ENCODE assay signal across 1 cellular context in the genomic region with DNA sequence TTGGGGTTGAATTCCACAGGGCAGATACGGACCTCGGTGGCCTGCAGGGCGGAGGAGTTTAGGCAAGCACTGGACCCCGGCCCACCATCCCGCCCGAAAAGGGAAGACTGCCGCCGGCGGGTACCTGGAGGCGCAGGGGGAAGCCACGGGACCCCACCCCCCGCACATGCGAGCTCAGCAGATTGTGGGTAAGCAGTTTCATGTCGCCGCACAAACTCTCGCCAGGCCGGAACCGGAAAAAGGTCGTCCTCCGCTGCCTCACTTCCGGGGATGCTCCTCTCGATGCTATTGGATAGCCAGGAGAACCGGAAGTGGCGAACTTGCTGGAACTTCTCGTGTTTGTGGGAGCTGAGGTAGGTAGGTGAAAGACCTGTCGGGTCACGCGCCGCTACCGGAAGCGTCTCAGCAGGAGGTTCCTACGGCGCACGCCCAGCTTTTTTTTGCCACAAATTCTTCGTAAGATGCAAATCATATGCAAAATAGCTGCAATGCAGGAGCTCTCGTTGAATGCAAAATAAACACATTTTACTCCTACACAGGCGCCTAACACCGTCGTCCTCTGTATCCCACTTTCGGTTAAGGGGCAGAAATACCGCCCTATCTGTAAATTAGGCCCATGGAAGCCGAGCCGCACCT.
TF ChIP-seq lines count a peak whose summit lies in the region.

TSS of gene TRMT112 (minus strand) at position 235 of the 636 bp plus-strand sequence. CDS start at position 202, 33 bp downstream.

TF ChIP-seq in GM12878, 131 proteins besides CTCF, POLR2A, EP300 and RAD21 (continued from another document and continues in another):
- TF ChIP-seq, protein P1, sequence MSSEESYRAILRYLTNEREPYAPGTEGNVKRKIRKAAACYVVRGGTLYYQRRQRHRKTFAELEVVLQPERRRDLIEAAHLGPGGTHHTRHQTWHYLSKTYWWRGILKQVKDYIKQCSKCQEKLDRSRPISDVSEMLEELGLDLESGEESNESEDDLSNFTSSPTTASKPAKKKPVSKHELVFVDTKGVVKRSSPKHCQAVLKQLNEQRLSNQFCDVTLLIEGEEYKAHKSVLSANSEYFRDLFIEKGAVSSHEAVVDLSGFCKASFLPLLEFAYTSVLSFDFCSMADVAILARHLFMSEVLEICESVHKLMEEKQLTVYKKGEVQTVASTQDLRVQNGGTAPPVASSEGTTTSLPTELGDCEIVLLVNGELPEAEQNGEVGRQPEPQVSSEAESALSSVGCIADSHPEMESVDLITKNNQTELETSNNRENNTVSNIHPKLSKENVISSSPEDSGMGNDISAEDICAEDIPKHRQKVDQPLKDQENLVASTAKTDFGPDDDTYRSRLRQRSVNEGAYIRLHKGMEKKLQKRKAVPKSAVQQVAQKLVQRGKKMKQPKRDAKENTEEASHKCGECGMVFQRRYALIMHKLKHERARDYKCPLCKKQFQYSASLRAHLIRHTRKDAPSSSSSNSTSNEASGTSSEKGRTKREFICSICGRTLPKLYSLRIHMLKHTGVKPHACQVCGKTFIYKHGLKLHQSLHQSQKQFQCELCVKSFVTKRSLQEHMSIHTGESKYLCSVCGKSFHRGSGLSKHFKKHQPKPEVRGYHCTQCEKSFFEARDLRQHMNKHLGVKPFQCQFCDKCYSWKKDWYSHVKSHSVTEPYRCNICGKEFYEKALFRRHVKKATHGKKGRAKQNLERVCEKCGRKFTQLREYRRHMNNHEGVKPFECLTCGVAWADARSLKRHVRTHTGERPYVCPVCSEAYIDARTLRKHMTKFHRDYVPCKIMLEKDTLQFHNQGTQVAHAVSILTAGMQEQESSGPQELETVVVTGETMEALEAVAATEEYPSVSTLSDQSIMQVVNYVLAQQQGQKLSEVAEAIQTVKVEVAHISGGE (CRISPR knock-in tag; IDR thresholded peaks at IDR 0.05) = no peak
- peak; percentile 60; the same call in 1 of the 2 replicates for TF ChIP-seq NR2F1 (conservative IDR thresholded peaks at IDR 0.05)
- TF ChIP-seq DPF2 (IDR thresholded peaks at IDR 0.05) = peak; percentile 27; the same call in 1 of the 2 replicates
- peak; percentile 52; the same call in 1 of the 2 replicates for TF ChIP-seq SPI1 (IDR thresholded peaks at IDR 0.05; ENCODE audit: borderline replicate concordance, insufficient read depth, low read depth, low read length)
- TF ChIP-seq SIX5 (IDR thresholded peaks at IDR 0.05; ENCODE audit: low read depth, low read length, severe bottlenecking) = peak; percentile 25
- peak; percentile 75 for TF ChIP-seq SMAD5 (IDR thresholded peaks at IDR 0.05; ENCODE audit: low read depth)
- TF ChIP-seq MLLT1 (IDR thresholded peaks at IDR 0.05) = peak; percentile 79
- 0 out of 2 replicates have a peak, but pooled peaks have one; percentile 42 for TF ChIP-seq PAX5 (IDR thresholded peaks at IDR 0.05; ENCODE audit: borderline replicate concordance, low read depth, low read length)
- peak; percentile 64; the same call in 1 of the 2 replicates for TF ChIP-seq NFIC (IDR thresholded peaks at IDR 0.05; ENCODE audit: low read depth, low read length)
- no peak for TF ChIP-seq KAT2A (conservative IDR thresholded peaks at IDR 0.05; ENCODE audit: control insufficient read depth, low read depth, low read length)
- peak; percentile 73 for TF ChIP-seq USF2 (IDR thresholded peaks at IDR 0.05; ENCODE audit: borderline replicate concordance, low read depth, low read length)
- TF ChIP-seq FOXM1 (IDR thresholded peaks at IDR 0.05; ENCODE audit: low read depth, low read length) = peak; percentile 40; the same call in 1 of the 2 replicates
- 0 out of 2 replicates have a peak, but pooled peaks have one; percentile 24 for TF ChIP-seq TCF3 (IDR thresholded peaks at IDR 0.05; ENCODE audit: borderline replicate concordance, insufficient read depth, low read depth, low read length)
- peak; percentile 94 for TF ChIP-seq CREB1 (IDR thresholded peaks at IDR 0.05; ENCODE audit: low read depth)
- TF ChIP-seq, protein P2, sequence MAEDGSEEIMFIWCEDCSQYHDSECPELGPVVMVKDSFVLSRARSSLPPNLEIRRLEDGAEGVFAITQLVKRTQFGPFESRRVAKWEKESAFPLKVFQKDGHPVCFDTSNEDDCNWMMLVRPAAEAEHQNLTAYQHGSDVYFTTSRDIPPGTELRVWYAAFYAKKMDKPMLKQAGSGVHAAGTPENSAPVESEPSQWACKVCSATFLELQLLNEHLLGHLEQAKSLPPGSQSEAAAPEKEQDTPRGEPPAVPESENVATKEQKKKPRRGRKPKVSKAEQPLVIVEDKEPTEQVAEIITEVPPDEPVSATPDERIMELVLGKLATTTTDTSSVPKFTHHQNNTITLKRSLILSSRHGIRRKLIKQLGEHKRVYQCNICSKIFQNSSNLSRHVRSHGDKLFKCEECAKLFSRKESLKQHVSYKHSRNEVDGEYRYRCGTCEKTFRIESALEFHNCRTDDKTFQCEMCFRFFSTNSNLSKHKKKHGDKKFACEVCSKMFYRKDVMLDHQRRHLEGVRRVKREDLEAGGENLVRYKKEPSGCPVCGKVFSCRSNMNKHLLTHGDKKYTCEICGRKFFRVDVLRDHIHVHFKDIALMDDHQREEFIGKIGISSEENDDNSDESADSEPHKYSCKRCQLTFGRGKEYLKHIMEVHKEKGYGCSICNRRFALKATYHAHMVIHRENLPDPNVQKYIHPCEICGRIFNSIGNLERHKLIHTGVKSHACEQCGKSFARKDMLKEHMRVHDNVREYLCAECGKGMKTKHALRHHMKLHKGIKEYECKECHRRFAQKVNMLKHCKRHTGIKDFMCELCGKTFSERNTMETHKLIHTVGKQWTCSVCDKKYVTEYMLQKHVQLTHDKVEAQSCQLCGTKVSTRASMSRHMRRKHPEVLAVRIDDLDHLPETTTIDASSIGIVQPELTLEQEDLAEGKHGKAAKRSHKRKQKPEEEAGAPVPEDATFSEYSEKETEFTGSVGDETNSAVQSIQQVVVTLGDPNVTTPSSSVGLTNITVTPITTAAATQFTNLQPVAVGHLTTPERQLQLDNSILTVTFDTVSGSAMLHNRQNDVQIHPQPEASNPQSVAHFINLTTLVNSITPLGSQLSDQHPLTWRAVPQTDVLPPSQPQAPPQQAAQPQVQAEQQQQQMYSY (CRISPR knock-in tag; IDR thresholded peaks at IDR 0.05) = no peak
- TF ChIP-seq ZNF384 (IDR thresholded peaks at IDR 0.05; ENCODE audit: borderline replicate concordance, low read depth, low read length) = peak; percentile 81
- TF ChIP-seq ELK1 (IDR thresholded peaks at IDR 0.05; ENCODE audit: low read depth, low read length) = peak; percentile 93
- peak; percentile 18; the same call in 1 of the 2 replicates for TF ChIP-seq HDGF (IDR thresholded peaks at IDR 0.05)
- TF ChIP-seq SIN3A (IDR thresholded peaks at IDR 0.05; ENCODE audit: low read depth, low read length) = peak; percentile 51; the same call in 1 of the 2 replicates
- TF ChIP-seq NRF1 (conservative IDR thresholded peaks at IDR 0.05; ENCODE audit: low read depth, low read length) = no peak
- peak; percentile 75; the same call in 1 of the 2 replicates for TF ChIP-seq MXI1 (IDR thresholded peaks at IDR 0.05; ENCODE audit: low read depth, low read length)
- peak; percentile 77; the same call in 1 of the 2 replicates for TF ChIP-seq RB1 (IDR thresholded peaks at IDR 0.05; ENCODE audit: borderline replicate concordance)
- no peak for TF ChIP-seq CEBPB (IDR thresholded peaks at IDR 0.05; ENCODE audit: borderline replicate concordance in 1 of 2, low read depth in 2 of 2, low read length in 2 of 2)
- peak; percentile 97 for TF ChIP-seq POLR2AphosphoS5 (IDR thresholded peaks at IDR 0.05; ENCODE audit: low read length)
- no peak for TF ChIP-seq WRNIP1 (IDR thresholded peaks at IDR 0.05; ENCODE audit: borderline replicate concordance, low read depth, low read length)
- TF ChIP-seq RCOR1 (conservative IDR thresholded peaks at IDR 0.05; ENCODE audit: low read depth, low read length) = 0 out of 2 replicates have a peak, but pooled peaks have one; percentile 37
- no peak for TF ChIP-seq HDAC6 (IDR thresholded peaks at IDR 0.05; ENCODE audit: unreplicated experiment)
- peak; percentile 73 for TF ChIP-seq SMAD1 (IDR thresholded peaks at IDR 0.05; ENCODE audit: low read depth, partially characterized antibody)
- TF ChIP-seq ETV6 (conservative IDR thresholded peaks at IDR 0.05 in 1 of 2, IDR thresholded peaks at IDR 0.05 in 1 of 2; ENCODE audit: borderline replicate concordance in 1 of 2, low read depth in 1 of 2) = peak in 1 of 2 experiments; percentile 59; a peak in 2 of 4 replicates
- TF ChIP-seq IRF5 (IDR thresholded peaks at IDR 0.05; ENCODE audit: borderline replicate concordance) = no peak
- TF ChIP-seq, protein P3, sequence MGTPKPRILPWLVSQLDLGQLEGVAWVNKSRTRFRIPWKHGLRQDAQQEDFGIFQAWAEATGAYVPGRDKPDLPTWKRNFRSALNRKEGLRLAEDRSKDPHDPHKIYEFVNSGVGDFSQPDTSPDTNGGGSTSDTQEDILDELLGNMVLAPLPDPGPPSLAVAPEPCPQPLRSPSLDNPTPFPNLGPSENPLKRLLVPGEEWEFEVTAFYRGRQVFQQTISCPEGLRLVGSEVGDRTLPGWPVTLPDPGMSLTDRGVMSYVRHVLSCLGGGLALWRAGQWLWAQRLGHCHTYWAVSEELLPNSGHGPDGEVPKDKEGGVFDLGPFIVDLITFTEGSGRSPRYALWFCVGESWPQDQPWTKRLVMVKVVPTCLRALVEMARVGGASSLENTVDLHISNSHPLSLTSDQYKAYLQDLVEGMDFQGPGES (IDR thresholded peaks at IDR 0.05) = no peak
- TF ChIP-seq KLF5 (IDR thresholded peaks at IDR 0.05; ENCODE audit: partially characterized antibody) = no peak
- no peak for TF ChIP-seq CUX1 (IDR thresholded peaks at IDR 0.05; ENCODE audit: insufficient replicate concordance, low read depth, low read length)
- peak in 1 of 2 experiments; percentile 12; a peak in 2 of 4 replicates for TF ChIP-seq IKZF2 (IDR thresholded peaks at IDR 0.05)
